Comparison of ENCODE assay signal across 1 cellular context in genomic region chr6:2866183-2866846, GRCh38.
TF ChIP-seq lines count a peak whose summit lies in the region.

No MANE protein-coding gene starts in this region.

TF ChIP-seq in WTC11, 78 proteins besides CTCF, POLR2A, EP300 and RAD21 (continued from another document):
- TF ChIP-seq ARID4B (CRISPR knock-in tag; IDR thresholded peaks at IDR 0.05; ENCODE audit: borderline replicate concordance) (no peak), PRDM15 (CRISPR knock-in tag; IDR thresholded peaks at IDR 0.05) (no peak), NFYB (CRISPR knock-in tag; conservative IDR thresholded peaks at IDR 0.05; ENCODE audit: low read depth) (no peak), CBFB (CRISPR knock-in tag; IDR thresholded peaks at IDR 0.05; ENCODE audit: low read depth) (no peak), ATF6 (CRISPR knock-in tag; IDR thresholded peaks at IDR 0.05) (no peak), ZBTB43 (CRISPR knock-in tag; IDR thresholded peaks at IDR 0.05) (no peak)
